In genomic region chr2:230893881-230894781, GRCh38 we compare ENCODE assay signal across 9 cellular contexts. TPM values are rescaled to one million over a fixed set of nuclear protein-coding genes. Genes with fewer than 3 reads are reported as not detected.
A peak's percentile ranks its signal among the peaks of the same experiment; 100 is the strongest.
DNase-seq lines count a peak whose midpoint lies in the region; ATAC-seq, FAIRE-seq and TF ChIP-seq lines count a peak whose summit lies in the region.
"Had no signal": no experiment of that assay in that cellular context is flagged by ENCODE, and none has a peak within 500 bp of the region (broad histone marks: within the 10 kb centered on the region; RNA-seq: fewer than 3 reads in every experiment).

No MANE protein-coding gene starts in this region.

- peak overlapping the region; percentile 50 for H3K4me2 ChIP-seq in astrocyte (ENCODE audit: low read length)

- H3K4me3 ChIP-seq in astrocyte (ENCODE audit: insufficient read depth, low read depth, low read length) = no peak overlapping the region

- H3K79me2 ChIP-seq in astrocyte (ENCODE audit: insufficient read depth, low read length) = no peaks in the 10 kb centered on the region

- BruUV-seq in Calu3 (replicated peaks; lab: Mats Ljungman, UMichigan) = no TSS peak

- H3K4me3 Mint-ChIP-seq in astrocyte (ENCODE audit: unreplicated experiment) (peak overlapping the region; percentile 57), Calu3 (ENCODE audit: low read depth, unreplicated experiment) (no peak overlapping the region)

- TF ChIP-seq CTCF in astrocyte (IDR thresholded peaks at IDR 0.05; ENCODE audit: insufficient read depth, low read depth, low read length) (no peak), Calu3 (IDR thresholded peaks at IDR 0.05; ENCODE audit: unreplicated experiment) (no peak)

- FAIRE-seq in astrocyte (lab: Jason Lieb, UNC) = no peak

- CTCF ChIA-PET in Calu3 (lab: Charles Lee) = no interaction called here

- H3K9me3 ChIP-seq in astrocyte (ENCODE audit: insufficient read depth, low read depth, low read length) = no peaks in the 10 kb centered on the region

- no peaks in the 10 kb centered on the region for H3K4me1 ChIP-seq in astrocyte (ENCODE audit: insufficient read depth, low read length)

- H3K27ac Mint-ChIP-seq in astrocyte (ENCODE audit: unreplicated experiment) = no peak overlapping the region
- H3K27ac Mint-ChIP-seq in Calu3 (ENCODE audit: unreplicated experiment) = no peak overlapping the region

- H3K36me3 Mint-ChIP-seq in astrocyte (ENCODE audit: low read depth, unreplicated experiment) (no peaks in the 10 kb centered on the region), Calu3 (ENCODE audit: insufficient read depth, unreplicated experiment) (no peaks in the 10 kb centered on the region)

- H3K9me3 Mint-ChIP-seq in astrocyte (ENCODE audit: unreplicated experiment) (no peaks in the 10 kb centered on the region), Calu3 (ENCODE audit: low read depth, unreplicated experiment) (no peaks in the 10 kb centered on the region)

- no peak overlapping the region for H3K9ac ChIP-seq in astrocyte (ENCODE audit: low read length)

- H2AFZ ChIP-seq in astrocyte (ENCODE audit: low read depth, low read length) = peak overlapping the region; percentile 15

- no peaks in the 10 kb centered on the region for H3K36me3 ChIP-seq in astrocyte (ENCODE audit: insufficient read depth, low read length)

- intact Hi-C loops in sciatic nerve (cut with DNase I) = no loop called here
- intact Hi-C loops in Calu3 (cut with micrococcal nuclease; ENCODE audit: unreplicated experiment) = no loop called here

- no peaks in the 10 kb centered on the region for H4K20me1 ChIP-seq in astrocyte (ENCODE audit: insufficient read depth, low read length)

- DNase-seq in astrocyte (ENCODE audit: low read depth) = no peak
- peak; percentile 34 for DNase-seq in sciatic nerve (ENCODE audit: low spot score)
- DNase-seq in NCI-H2081 treated with DMSO at 0.1 percent for 48 hours (lab: John Stamatoyannopoulos, UW) = no peak
- no peak for DNase-seq in Calu3
- DNase-seq in AG20443 (ENCODE audit: low spot score) = no peak
- DNase-seq: left cardiac atrium, NCI-H526 had no signal

- no peak overlapping the region for H3K27ac ChIP-seq in astrocyte (ENCODE audit: low read depth, low read length)

- H3K27me3 ChIP-seq in astrocyte (ENCODE audit: insufficient read depth, low read length) = peaks cover 17% of the 10 kb centered on the region

- ATAC-seq in GM18909 (IDR thresholded peaks at IDR 0.05; ENCODE audit: poor library complexity, unreplicated experiment) = peak; percentile 49
- ATAC-seq in HG03025 (IDR thresholded peaks at IDR 0.05; ENCODE audit: low FRiP score, unreplicated experiment) = peak; percentile 46
- no peak for ATAC-seq in sciatic nerve
- ATAC-seq: left cardiac atrium had no signal

- peaks cover 26% of the 10 kb centered on the region for H3K4me1 Mint-ChIP-seq in astrocyte (ENCODE audit: low read depth, unreplicated experiment)
- H3K4me1 Mint-ChIP-seq in Calu3 (ENCODE audit: low read depth, unreplicated experiment) = no peaks in the 10 kb centered on the region

- H3K27me3 Mint-ChIP-seq in astrocyte (ENCODE audit: low read depth, unreplicated experiment) = peaks cover 13% of the 10 kb centered on the region
- H3K27me3 Mint-ChIP-seq in Calu3 (ENCODE audit: unreplicated experiment) = peaks cover 83% of the 10 kb centered on the region

RNA-seq across cellular contexts. Expression of gene ITM2C, which starts 29.4 kb away (rescaled TPM):
- 458 and 582 TPM in 2 replicates for total RNA-seq in astrocyte
- 136 TPM for total RNA-seq in sciatic nerve
- 55.0 and 57.1 TPM in 2 replicates for total RNA-seq in Calu3 (2022)

RNA-seq across cellular contexts. Expression of gene GPR55, which starts 30.9 kb away (rescaled TPM):
- total RNA-seq in astrocyte (0.12 TPM in 1 of 2 replicates, not detected in the other), sciatic nerve (0.18 TPM), Calu3 (2022) (not detected in 2 replicates)
